In the genomic region with DNA sequence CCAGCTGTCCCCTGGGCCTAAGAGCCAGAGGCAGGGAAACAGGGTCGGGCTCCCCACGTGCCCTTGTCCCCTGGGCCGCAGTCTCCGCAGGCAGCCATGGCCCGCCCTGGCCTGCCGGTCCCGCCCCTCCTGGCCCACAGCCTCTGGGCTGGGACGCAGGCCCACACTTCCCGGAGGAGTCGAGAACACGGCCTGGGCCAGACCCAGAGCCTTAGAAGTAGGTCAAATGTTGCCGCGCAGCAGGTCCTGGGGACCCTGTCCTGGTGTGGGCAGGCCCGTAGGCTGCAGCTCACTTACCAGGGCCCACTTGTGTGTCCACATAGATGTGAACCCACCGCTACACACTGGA, we compare ENCODE assay signal across 12 cellular contexts. TPM values are rescaled to one million over a fixed set of nuclear protein-coding genes. Genes with fewer than 3 reads are reported as not detected.
A peak's percentile ranks its signal among the peaks of the same experiment; 100 is the strongest.
DNase-seq lines count a peak whose midpoint lies in the region; ATAC-seq and TF ChIP-seq lines count a peak whose summit lies in the region.
"Had no signal": no experiment of that assay in that cellular context is flagged by ENCODE, and none has a peak within 500 bp of the region (broad histone marks: within the 10 kb centered on the region; RNA-seq: fewer than 3 reads in every experiment).

No MANE protein-coding gene starts in this region.

- TF ChIP-seq POLR2A in IMR-90 (IDR thresholded peaks at IDR 0.05; ENCODE audit: low read depth, low read length), result no peak

- H3K9me2 ChIP-seq in MM.1S (replicated peaks; ENCODE audit: insufficient read depth, low read length), result no peaks in the 10 kb centered on the region

- no peaks in the 10 kb centered on the region for H3K9me1 ChIP-seq in IMR-90 (ENCODE audit: insufficient read depth, low read length)

- no TSS peak for BruUV-seq in IMR-90 (replicated peaks; lab: Mats Ljungman, UMichigan)

- CTCF ChIA-PET in IMR-90 (lab: Yijun Ruan, JAX), result no interaction called here

- H4K5ac ChIP-seq in IMR-90 (ENCODE audit: low read depth, low read length), result no peak overlapping the region

- no peak overlapping the region for H3K18ac ChIP-seq in IMR-90 (ENCODE audit: low read depth, low read length)

- H3K27me3 ChIP-seq in IMR-90 (ENCODE audit: control insufficient read depth, insufficient read depth, low read length), result peaks cover 46% of the 10 kb centered on the region
- no peaks in the 10 kb centered on the region for H3K27me3 ChIP-seq in MM.1S (replicated peaks; ENCODE audit: insufficient read depth, low read length)

- peak; percentile 58 for ATAC-seq in IMR-90 (ENCODE audit: low read depth)
- ATAC-seq: activated T-cell treated with anti-CD3 and anti-CD28 coated beads, Interleukin-2, amount 50 U/mL, for 4 hours; Panc1 had no signal

- H2BK20ac ChIP-seq in IMR-90 (ENCODE audit: low read depth, low read length), result no peak overlapping the region

- no peak overlapping the region for H2AK9ac ChIP-seq in IMR-90 (replicated peaks; ENCODE audit: low read depth, low read length, poor library complexity)

- H4K20me1 ChIP-seq in IMR-90 (ENCODE audit: insufficient read depth, low read length) (no peaks in the 10 kb centered on the region), MM.1S (ENCODE audit: insufficient read depth, low read length) (no peaks in the 10 kb centered on the region)

- H2AK5ac ChIP-seq in IMR-90 (ENCODE audit: low read depth, low read length), result no peak overlapping the region

- WGBS in IMR-90 (ENCODE audit: extremely low coverage in 2 of 2, insufficient read length in 1 of 2), 2 experiments, result 34% methylated on average over 11 of the region's 15 CpGs; no CpG with 5 or more reads in 1 of the 2 experiments

- no peak overlapping the region for H2BK120ac ChIP-seq in IMR-90 (ENCODE audit: low read depth, low read length)

- H4K91ac ChIP-seq in IMR-90 (ENCODE audit: insufficient read depth, low read depth, low read length), result no peak overlapping the region

- H3K56ac ChIP-seq in IMR-90 (ENCODE audit: extremely low read depth, insufficient read depth, low read length), result no peak overlapping the region

- H2AFZ ChIP-seq in IMR-90 (replicated peaks; ENCODE audit: low read length, poor library complexity), result peak overlapping the region; percentile 33
- no peak overlapping the region for H2AFZ ChIP-seq in MM.1S (ENCODE audit: low read length)

- no peak overlapping the region for H2BK5ac ChIP-seq in IMR-90 (ENCODE audit: low read depth, low read length, poor library complexity, severe bottlenecking)

- TF ChIP-seq CTCF in IMR-90 (conservative IDR thresholded peaks at IDR 0.05; ENCODE audit: low read depth, low read length) (no peak), fibroblast of the aortic adventitia (IDR thresholded peaks at IDR 0.05; ENCODE audit: insufficient read depth, low read length) (no peak), MM.1S (IDR thresholded peaks at IDR 0.05; ENCODE audit: low read length) (no peak)

- TF ChIP-seq RAD21 in IMR-90 (IDR thresholded peaks at IDR 0.05; ENCODE audit: low read length), result no peak

- no peak overlapping the region for H3K23ac ChIP-seq in IMR-90 (ENCODE audit: low read depth, low read length)

- H3K14ac ChIP-seq in IMR-90 (replicated peaks; ENCODE audit: low read depth, low read length), result no peak overlapping the region

- H3K4me2 ChIP-seq in IMR-90 (ENCODE audit: low read depth, low read length), result no peak overlapping the region
- H3K4me2 ChIP-seq in MM.1S (ENCODE audit: low read depth, low read length), result no peak overlapping the region

- H3K79me2 ChIP-seq in MM.1S (ENCODE audit: low read length), result no peaks in the 10 kb centered on the region

- no peaks in the 10 kb centered on the region for H3K9me3 ChIP-seq in IMR-90 (ENCODE audit: control insufficient read depth, insufficient read depth, low read length)
- H3K9me3 ChIP-seq in MM.1S (replicated peaks; ENCODE audit: insufficient read depth, low read length), result no peaks in the 10 kb centered on the region

- DNase-seq in IMR-90 (no peak), fibroblast of the aortic adventitia (ENCODE audit: low read depth) (peak; percentile 60), lung microvascular endothelial cell (ENCODE audit: low read depth in 2 of 2) (peak; percentile 18 to 61), stromal cell of bone marrow (ENCODE audit: low read depth) (peak; percentile 30), HUDEP-2 (lab: John Stamatoyannopoulos, UW; ENCODE audit: unreplicated experiment in 76 of 76) (no peak), dermis blood vessel endothelial cell (no peak), MM.1S (no peak), COR-L47 (lab: John Stamatoyannopoulos, UW) (no peak)
- DNase-seq: activated T-cell treated with anti-CD3 and anti-CD28 coated beads, Interleukin-2, amount 50 U/mL, for 4 hours; CD8-positive, alpha-beta T cell had no signal

- H3K9ac ChIP-seq in IMR-90 (ENCODE audit: low read depth, low read length) (no peak overlapping the region), MM.1S (ENCODE audit: low read length) (no peak overlapping the region)

- dilution Hi-C loops in IMR-90 (cut with HindIII; ENCODE audit: low sequenced_read_pairs, unreplicated experiment), result no loop called here

- H3K4me1 ChIP-seq in IMR-90 (ENCODE audit: control insufficient read depth, insufficient read depth, low read length) (no peaks in the 10 kb centered on the region; the same call in 1 of the 2 replicates), MM.1S (ENCODE audit: low read length) (no peaks in the 10 kb centered on the region)

- no peaks in the 10 kb centered on the region for H3F3A ChIP-seq in MM.1S (ENCODE audit: insufficient read depth, low read length)

- H3K27ac ChIP-seq in IMR-90 (ENCODE audit: insufficient read depth, low read length), result no peak overlapping the region
- H3K27ac ChIP-seq in MM.1S (ENCODE audit: low read length), result no peak overlapping the region

- H3K36me3 ChIP-seq in IMR-90 (ENCODE audit: control insufficient read depth, insufficient read depth, low read length) (no peaks in the 10 kb centered on the region), MM.1S (replicated peaks; ENCODE audit: insufficient read depth, low read length) (no peaks in the 10 kb centered on the region)

- in situ Hi-C loops in IMR-90 (cut with MboI; ENCODE audit: low sequenced_read_pairs), result no loop called here

- no peak overlapping the region for H3K4me3 ChIP-seq in IMR-90 (ENCODE audit: insufficient read depth, low read depth, low read length)
- H3K4me3 ChIP-seq in fibroblast of the aortic adventitia (ENCODE audit: low read depth, low read length), result no peak overlapping the region
- H3K4me3 ChIP-seq in MM.1S (ENCODE audit: low read length), result no peak overlapping the region

- no peaks in the 10 kb centered on the region for H3K79me1 ChIP-seq in IMR-90 (ENCODE audit: low read depth in 1 of 2, low read length in 2 of 2)

- intact Hi-C loops in IMR-90 (cut with micrococcal nuclease), result loop anchor here (5.0 kb wide), 1 partner anchor 505 kb away; no protein-coding TSS in a partner anchor

- H2BK15ac ChIP-seq in IMR-90 (ENCODE audit: low read depth, low read length), result no peak overlapping the region

- H4K8ac ChIP-seq in IMR-90 (ENCODE audit: low read depth in 2 of 2, low read length in 2 of 2), result no peak overlapping the region

- no peak overlapping the region for H3K4ac ChIP-seq in IMR-90 (ENCODE audit: low read depth, low read length)

- POLR2A ChIA-PET in IMR-90 (lab: Charles Lee; ENCODE audit: unreplicated experiment), result no interaction called here

TF ChIP-seq in IMR-90, 13 proteins besides CTCF, POLR2A, EP300 and RAD21:
- TF ChIP-seq CHD1 (IDR thresholded peaks at IDR 0.05; ENCODE audit: low read depth, low read length) (no peak), FOS (IDR thresholded peaks at IDR 0.05; ENCODE audit: low read depth, low read length) (no peak), RCOR1 (IDR thresholded peaks at IDR 0.05; ENCODE audit: insufficient replicate concordance, low read length) (no peak)

RNA-seq across cellular contexts. Expression of a gene that starts 4.3 kb away (rescaled TPM):
- total RNA-seq in IMR-90 (2012; rRNA removed) (not detected in 2 replicates), fibroblast of the aortic adventitia (ENCODE audit: low replicate concordance) (not detected in 2 replicates), lung microvascular endothelial cell (not detected in 2 replicates), dermis blood vessel endothelial cell (0.14 TPM in 1 of 2 replicates, not detected in the other)
- polyA plus RNA-seq in IMR-90 (2012; rRNA removed), result 0.09 TPM in 1 of 2 replicates, not detected in the other
- polyA plus RNA-seq in IMR-90 (2012; cell fraction: cytosol; rRNA removed), result not detected in 2 replicates
- polyA plus RNA-seq in IMR-90 (2012; cell fraction: nucleus; rRNA removed; ENCODE audit: low replicate concordance), result not detected in 2 replicates
- total RNA-seq: activated T-cell treated with anti-CD3 and anti-CD28 coated beads, Interleukin-2, amount 50 U/mL, for 4 hours; CD8-positive, alpha-beta T cell; progenitor cell of endocrine pancreas had no signal

RNA-seq across cellular contexts. Expression of a gene that starts 10.0 kb away (rescaled TPM):
- total RNA-seq in IMR-90 (2012; rRNA removed) (under 0.01 and 0.18 TPM in 2 replicates), fibroblast of the aortic adventitia (ENCODE audit: low replicate concordance) (0.16 TPM in 1 of 2 replicates, not detected in the other), lung microvascular endothelial cell (under 0.01 TPM in 1 of 2 replicates, not detected in the other), dermis blood vessel endothelial cell (0.19 and 0.85 TPM in 2 replicates)
- 0.15 and 0.56 TPM in 2 replicates for polyA plus RNA-seq in IMR-90 (2012; rRNA removed)
- polyA plus RNA-seq in IMR-90 (2012; cell fraction: cytosol; rRNA removed), result 0.24 and 0.28 TPM in 2 replicates
- polyA plus RNA-seq in IMR-90 (2012; cell fraction: nucleus; rRNA removed; ENCODE audit: low replicate concordance), result 0.23 and 0.77 TPM in 2 replicates
- total RNA-seq: activated T-cell treated with anti-CD3 and anti-CD28 coated beads, Interleukin-2, amount 50 U/mL, for 4 hours; CD8-positive, alpha-beta T cell had no signal

Comparison
In these comparisons a context has a peak if more than half of its experiments do, and no peak if none do; other contexts are left out.
1. DNase-seq: peak in fibroblast of the aortic adventitia (single experiment), lung microvascular endothelial cell (2 of 2) and stromal cell of bone marrow (single experiment); none in IMR-90 (single experiment), HUDEP-2 (0 of 76), dermis blood vessel endothelial cell (single experiment), MM.1S (single experiment) and COR-L47 (single experiment).